In genomic region chr1:8987881-8988617, GRCh38 we compare ENCODE assay signal across 8 cellular contexts. TPM values are rescaled to one million over a fixed set of nuclear protein-coding genes. Genes with fewer than 3 reads are reported as not detected.
DNase-seq lines count a peak whose midpoint lies in the region; ATAC-seq and TF ChIP-seq lines count a peak whose summit lies in the region.

No MANE protein-coding gene starts in this region.

- H3K4me3 ChIP-seq in OCI-LY1 (ENCODE audit: low read depth, low read length, poor library complexity, severe bottlenecking) (no peak overlapping the region), fibroblast of mammary gland (ENCODE audit: control insufficient read depth, low read depth, low read length) (no peak overlapping the region), neural progenitor cell (no peak overlapping the region), thoracic aorta (no peak overlapping the region)

- H4K20me1 ChIP-seq in OCI-LY1 (ENCODE audit: insufficient read depth, low read length) (no peaks in the 10 kb centered on the region), neural progenitor cell (ENCODE audit: low read depth) (no peaks in the 10 kb centered on the region)

- H3K9me3 ChIP-seq in OCI-LY1 (ENCODE audit: low read length) = peaks cover 6% of the 10 kb centered on the region
- no peaks in the 10 kb centered on the region for H3K9me3 ChIP-seq in neural progenitor cell (ENCODE audit: low read depth)
- H3K9me3 ChIP-seq in thoracic aorta = no peaks in the 10 kb centered on the region

- no peak overlapping the region for H3K4me3 Mint-ChIP-seq in neural progenitor cell

- H3K9ac ChIP-seq in OCI-LY1 (ENCODE audit: low read length) (no peak overlapping the region), neural progenitor cell (no peak overlapping the region)

- peak overlapping the region; percentile 93 for H3K27ac Mint-ChIP-seq in neural progenitor cell

- H3K36me3 ChIP-seq in OCI-LY1 (ENCODE audit: insufficient read depth, low read length) (peaks cover 4% of the 10 kb centered on the region; the same call in 1 of the 2 replicates), neural progenitor cell (no peaks in the 10 kb centered on the region), thoracic aorta (no peaks in the 10 kb centered on the region)

- peaks cover 6% of the 10 kb centered on the region for H3K27me3 Mint-ChIP-seq in neural progenitor cell (ENCODE audit: insufficient read depth, low read depth)

- H3F3A ChIP-seq in OCI-LY1 (ENCODE audit: insufficient read depth, low read length) (no peaks in the 10 kb centered on the region), neural progenitor cell (ENCODE audit: low read depth) (no peaks in the 10 kb centered on the region)

- H3K4me2 ChIP-seq in OCI-LY1 (ENCODE audit: low read length) = no peak overlapping the region
- peak overlapping the region; percentile 2 for H3K4me2 ChIP-seq in neural progenitor cell

- no peaks in the 10 kb centered on the region for H3K36me3 Mint-ChIP-seq in neural progenitor cell

- H3K79me2 ChIP-seq in OCI-LY1 (ENCODE audit: insufficient read depth, low read length) (no peaks in the 10 kb centered on the region), neural progenitor cell (ENCODE audit: low read depth) (no peaks in the 10 kb centered on the region)

- H2AFZ ChIP-seq in OCI-LY1 (ENCODE audit: low read length) (no peak overlapping the region), neural progenitor cell (replicated peaks) (peak overlapping the region; percentile 100)

- TF ChIP-seq CTCF in OCI-LY1 (IDR thresholded peaks at IDR 0.05; ENCODE audit: low read length) (peak; percentile 93), fibroblast of mammary gland (conservative IDR thresholded peaks at IDR 0.05; ENCODE audit: control insufficient read depth, insufficient read depth, low read depth, low read length) (peak; percentile 97), neural progenitor cell (IDR thresholded peaks at IDR 0.05) (peak; percentile 97), thoracic aorta (IDR thresholded peaks at IDR 0.05) (peak; percentile 91)

- no peak overlapping the region for H3K27ac ChIP-seq in OCI-LY1 (ENCODE audit: low read depth, low read length, poor library complexity, severe bottlenecking)
- H3K27ac ChIP-seq in neural progenitor cell = no peak overlapping the region
- peak overlapping the region in 1 of 2 donors; percentile 28 for H3K27ac ChIP-seq in thoracic aorta

- H3K9me3 Mint-ChIP-seq in neural progenitor cell = no peaks in the 10 kb centered on the region

- ATAC-seq in thoracic aorta (ENCODE audit: insufficient number of reproducible peaks, low FRiP score, low read depth) (peak; percentile 8), GM18520 (IDR thresholded peaks at IDR 0.05; ENCODE audit: unreplicated experiment) (no peak)

- no peaks in the 10 kb centered on the region for H3K9me2 ChIP-seq in OCI-LY1 (ENCODE audit: low read depth, low read length)

- peaks cover 12% of the 10 kb centered on the region for H3K4me1 Mint-ChIP-seq in neural progenitor cell

- DNase-seq in NCI-H82 (lab: John Stamatoyannopoulos, UW) (peak; percentile 56), NCI-H82 treated with DMSO at 0.1 percent for 48 hours (lab: John Stamatoyannopoulos, UW; ENCODE audit: unreplicated experiment) (no peak), fibroblast of mammary gland (ENCODE audit: low read depth) (peak; percentile 47), neural progenitor cell (ENCODE audit: low spot score) (peak; percentile 69), thoracic aorta (ENCODE audit: low spot score) (no peak)
- peak; percentile 83 to 85 for DNase-seq in activated T-cell treated with anti-CD3 and anti-CD28 coated beads, Interleukin-2, amount 50 U/mL, for 48 hours

- H3K27me3 ChIP-seq in OCI-LY1 (ENCODE audit: insufficient read depth, low read length) (peaks cover 9% of the 10 kb centered on the region; the same call in 1 of the 2 replicates), neural progenitor cell (no peaks in the 10 kb centered on the region), thoracic aorta (replicated peaks; ENCODE audit: insufficient read depth) (no peaks in the 10 kb centered on the region)

- peaks cover 15% of the 10 kb centered on the region for H3K4me1 ChIP-seq in OCI-LY1 (ENCODE audit: insufficient read depth, low read length, severe bottlenecking)
- peaks cover 4% of the 10 kb centered on the region for H3K4me1 ChIP-seq in neural progenitor cell
- peaks cover 3 to 11% of the 10 kb centered on the region in 2 donors for H3K4me1 ChIP-seq in thoracic aorta (ENCODE audit: control insufficient read depth in 1 of 2, low read depth in 2 of 2)

RNA-seq across cellular contexts. Expression of gene SLC2A7, which starts 38.2 kb away (rescaled TPM):
- total RNA-seq in neural progenitor cell (ENCODE audit: low replicate concordance) (not detected in 2 replicates), thoracic aorta (not detected)

RNA-seq across cellular contexts. Expression of gene CA6, which starts 42.4 kb away (rescaled TPM):
- total RNA-seq in neural progenitor cell (ENCODE audit: low replicate concordance) (not detected in 2 replicates), thoracic aorta (not detected)

Comparison
In these comparisons a context has a peak if more than half of its experiments do, and no peak if none do; other contexts are left out.
1. DNase-seq: peak in NCI-H82 (single experiment), activated T-cell treated with anti-CD3 and anti-CD28 coated beads, Interleukin-2, amount 50 U/mL, for 48 hours (2 of 2), fibroblast of mammary gland (single experiment) and neural progenitor cell (single experiment); none in NCI-H82 treated with DMSO at 0.1 percent for 48 hours (single experiment) and thoracic aorta (single experiment).
2. Peak in every context shown above with its lines, with median percentiles within 50 percentile points of each other: CTCF ChIP-seq.